Comparison of ENCODE assay signal across 1 cellular context in genomic region chr2:241635756-241636155, GRCh38.
TF ChIP-seq lines count a peak whose summit lies in the region.

No MANE protein-coding gene starts in this region.

TF ChIP-seq in HepG2, 621 proteins besides CTCF, POLR2A, EP300 and RAD21:
- TF ChIP-seq NFATC3 (CRISPR knock-in tag; IDR thresholded peaks at IDR 0.05) (no peak), FOXC1 (CRISPR knock-in tag; IDR thresholded peaks at IDR 0.05; ENCODE audit: borderline replicate concordance) (0 out of 2 replicates have a peak, but pooled peaks have one; percentile 8), SMC3 (IDR thresholded peaks at IDR 0.05; ENCODE audit: low read length) (0 out of 2 replicates have a peak, but pooled peaks have one; percentile 2), ZNF740 (CRISPR knock-in tag; IDR thresholded peaks at IDR 0.05) (peak; percentile 84), FLYWCH1 (CRISPR knock-in tag; IDR thresholded peaks at IDR 0.05) (0 out of 2 replicates have a peak, but pooled peaks have one; percentile 19), NR2C2 (CRISPR knock-in tag; IDR thresholded peaks at IDR 0.05; ENCODE audit: borderline replicate concordance) (0 out of 2 replicates have a peak, but pooled peaks have one; percentile 6), TARDBP (CRISPR knock-in tag; IDR thresholded peaks at IDR 0.05) (0 out of 2 replicates have a peak, but pooled peaks have one; percentile 58), KLF12 (CRISPR knock-in tag; IDR thresholded peaks at IDR 0.05; ENCODE audit: borderline replicate concordance) (no peak)
